8 cellular contexts compared by ENCODE assay signal in genomic region chr2:43224131-43224570, GRCh38. TPM values are rescaled to one million over a fixed set of nuclear protein-coding genes. Genes with fewer than 3 reads are reported as not detected.
DNase-seq lines count a peak whose midpoint lies in the region; ATAC-seq and TF ChIP-seq lines count a peak whose summit lies in the region.

No MANE protein-coding gene starts in this region.

- DNase-seq in Caki2 (ENCODE audit: low read depth) (peak; percentile 76), MM.1S (peak; percentile 53), ecto neural progenitor cell (ENCODE audit: low spot score) (peak; percentile 89), lung microvascular endothelial cell (ENCODE audit: low read depth in 2 of 2) (peak; percentile 82 to 83), NCI-H774 (lab: John Stamatoyannopoulos, UW) (no peak)
- DNase-seq in activated CD4-positive, alpha-beta T cell treated with anti-CD3 and anti-CD28 coated beads, Interleukin-2, amount 50 U/mL, for 24 hours (ENCODE audit: low read depth in 1 of 2, low spot score in 1 of 2), result peak; percentile 48 to 57
- DNase-seq in stimulated activated CD8-positive, alpha-beta memory T cell treated with anti-CD3 and anti-CD28 coated beads, Interleukin-12 subunit alpha, Interleukin-12 subunit beta, amount 100 ng/mL, for 4 hours (ENCODE audit: low read depth), result peak; percentile 61

- peaks cover 78% of the 10 kb centered on the region for H3K79me2 ChIP-seq in MM.1S (ENCODE audit: low read length)

- in situ Hi-C loops in Caki2 (cut with HindIII; ENCODE audit: low pct_unique_long_range_greater_than_20kb, low sequenced_read_pairs), result no loop called here

- no peak overlapping the region for H2AFZ ChIP-seq in MM.1S (ENCODE audit: low read length)

- no peaks in the 10 kb centered on the region for H3K9me2 ChIP-seq in MM.1S (replicated peaks; ENCODE audit: insufficient read depth, low read length)

- peaks cover 16% of the 10 kb centered on the region for H3K4me1 ChIP-seq in MM.1S (ENCODE audit: low read length)

- no peak for ATAC-seq in GM19397 (IDR thresholded peaks at IDR 0.05; ENCODE audit: unreplicated experiment)

- no peaks in the 10 kb centered on the region for H3K27me3 ChIP-seq in MM.1S (replicated peaks; ENCODE audit: insufficient read depth, low read length)

- H3K36me3 ChIP-seq in MM.1S (replicated peaks; ENCODE audit: insufficient read depth, low read length), result peaks cover 10% of the 10 kb centered on the region; the same call in 1 of the 2 replicates

- peak; percentile 46 for TF ChIP-seq CTCF in MM.1S (IDR thresholded peaks at IDR 0.05; ENCODE audit: low read length)

- peak overlapping the region; percentile 97 for H3K4me3 ChIP-seq in MM.1S (ENCODE audit: low read length)

- peak overlapping the region; percentile 99; the same call in 1 of the 2 replicates for H3K27ac ChIP-seq in MM.1S (ENCODE audit: low read length)

- H3F3A ChIP-seq in MM.1S (ENCODE audit: insufficient read depth, low read length), result peaks cover 88% of the 10 kb centered on the region

- peak overlapping the region; percentile 92 for H3K4me2 ChIP-seq in MM.1S (ENCODE audit: low read depth, low read length)

- H4K20me1 ChIP-seq in MM.1S (ENCODE audit: insufficient read depth, low read length), result peaks cover 18% of the 10 kb centered on the region; the same call in 1 of the 2 replicates

- no peaks in the 10 kb centered on the region for H3K9me3 ChIP-seq in MM.1S (replicated peaks; ENCODE audit: insufficient read depth, low read length)

- H3K9ac ChIP-seq in MM.1S (ENCODE audit: low read length), result peak overlapping the region; percentile 100

RNA-seq across cellular contexts. Expression of gene ZFP36L2, which starts 2.3 kb away (rescaled TPM):
- total RNA-seq in Caki2 (2014; rRNA removed; shearing (Covaris generic); ENCODE audit: low replicate concordance), result 0.41 and 6.1 TPM in 2 replicates
- total RNA-seq in lung microvascular endothelial cell, result 7.7 and 11.8 TPM in 2 replicates
